33 cellular contexts compared by ENCODE assay signal in the genomic region with DNA sequence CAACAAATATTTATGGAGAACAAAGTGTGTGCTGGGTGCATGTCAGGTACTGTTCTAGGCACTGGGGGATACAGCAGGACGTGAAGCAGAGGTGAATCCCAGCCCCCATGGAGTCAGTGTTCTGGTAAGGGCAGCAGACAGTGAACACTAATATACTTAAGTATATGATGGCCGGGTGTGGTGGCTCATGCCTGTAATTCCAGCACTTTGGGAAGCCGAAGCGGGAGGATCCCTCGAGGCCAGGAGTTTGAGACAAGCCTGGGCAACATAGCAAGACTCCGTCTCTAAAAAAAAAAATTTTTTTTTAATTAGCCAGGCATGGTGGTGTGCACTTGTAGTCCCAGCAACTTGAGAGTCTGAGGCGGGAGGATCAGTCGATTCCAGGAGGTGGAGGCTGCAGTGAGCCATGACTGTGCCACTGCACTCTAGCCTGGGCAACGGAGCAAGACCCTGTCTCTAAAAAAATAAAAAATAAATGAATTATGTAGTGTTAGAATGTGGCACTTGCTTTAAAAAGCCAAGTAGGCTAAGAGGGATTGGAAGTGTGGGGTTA. TPM values are rescaled to one million over a fixed set of nuclear protein-coding genes. Genes with fewer than 3 reads are reported as not detected.
"Had no signal": no experiment of that assay in that cellular context is flagged by ENCODE, and none has a peak within 500 bp of the region (broad histone marks: within the 10 kb centered on the region; RNA-seq: fewer than 3 reads in every experiment).

No MANE protein-coding gene starts in this region.

- H3K4me1 Mint-ChIP-seq: activated naive CD4-positive, alpha-beta T cell treated with anti-CD3 and anti-CD28 coated beads, Interleukin-2, amount 10 ng/mL, durations not matched to agents 7 days and 5 days; activated naive CD8-positive, alpha-beta T cell treated with anti-CD3 and anti-CD28 coated beads, Interleukin-2, amount 50 U/mL, for 24 hours had no signal

- H3K36me3 Mint-ChIP-seq: activated naive CD4-positive, alpha-beta T cell treated with anti-CD3 and anti-CD28 coated beads, Interleukin-2, amount 10 ng/mL, durations not matched to agents 7 days and 5 days; activated naive CD8-positive, alpha-beta T cell; brain had no signal

- H3K9me3 Mint-ChIP-seq: activated CD4-positive, alpha-beta memory T cell treated with anti-CD3 and anti-CD28 coated beads, Interleukin-2, amount 10 ng/mL, durations not matched to agents 7 days and 5 days; activated naive CD4-positive, alpha-beta T cell treated with anti-CD3 and anti-CD28 coated beads, Interleukin-2, amount 10 ng/mL, durations not matched to agents 7 days and 5 days; activated naive CD8-positive, alpha-beta T cell treated with anti-CD3 and anti-CD28 coated beads, Interleukin-2, amount 50 U/mL, for 24 hours; activated T-cell treated with anti-CD3 and anti-CD28 coated beads, Interleukin-2, amount 50 U/mL, for 24 hours; activated T-helper 2 cell treated with anti-CD3 and anti-CD28 coated beads, Interferon-gamma antibody, Interleukin-2, Interleukin-4, amounts not matched to agents 10 μg/mL and 5 μg/mL and 100 μg/mL, durations not matched to agents 14 hours and 24 hours and 36 hours; brain had no signal

- H3K27ac Mint-ChIP-seq: activated CD4-positive, alpha-beta memory T cell treated with anti-CD3 and anti-CD28 coated beads, Interleukin-2, amount 10 ng/mL, durations not matched to agents 7 days and 5 days; activated naive CD4-positive, alpha-beta T cell treated with anti-CD3 and anti-CD28 coated beads, Interleukin-2, amount 10 ng/mL, durations not matched to agents 7 days and 5 days; activated naive CD8-positive, alpha-beta T cell; activated naive CD8-positive, alpha-beta T cell treated with anti-CD3 and anti-CD28 coated beads, Interleukin-2, amount 50 U/mL, for 24 hours; activated T-cell treated with anti-CD3 and anti-CD28 coated beads, Interleukin-2, amount 50 U/mL, for 24 hours; activated T-helper 2 cell treated with anti-CD3 and anti-CD28 coated beads, Interferon-gamma antibody, Interleukin-2, Interleukin-4, amounts not matched to agents 10 μg/mL and 5 μg/mL and 100 μg/mL, durations not matched to agents 14 hours and 24 hours and 36 hours; brain had no signal

- ATAC-seq: activated naive CD8-positive, alpha-beta T cell treated with anti-CD3 and anti-CD28 coated beads, Interleukin-2, amount 50 U/mL, for 24 hours; PC-3; Right ventricle myocardium inferior; SK-N-SH treated with all-trans-retinoic acid at 6 μM for 48 hours had no signal

- DNase-seq: activated CD4-positive, alpha-beta memory T cell treated with anti-CD3 and anti-CD28 coated beads, Interleukin-2, amount 10 ng/mL, durations not matched to agents 7 days and 5 days; activated CD4-positive, alpha-beta T cell treated with anti-CD3 and anti-CD28 coated beads for 1 hour; activated CD4-positive, alpha-beta T cell treated with anti-CD3 and anti-CD28 coated beads for 48 hours; activated CD4-positive, CD25-positive, alpha-beta regulatory T cell; activated naive CD4-positive, alpha-beta T cell treated with anti-CD3 and anti-CD28 coated beads, Interleukin-2, amount 10 ng/mL, durations not matched to agents 7 days and 5 days; activated naive CD8-positive, alpha-beta T cell treated with anti-CD3 and anti-CD28 coated beads, Interleukin-2, amount 50 U/mL, for 24 hours; activated T-cell treated with anti-CD3 and anti-CD28 coated beads, Interleukin-2, amount 50 U/mL, for 24 hours; anterior cingulate cortex; MM.1S; MV-4-11; NCI-H1092; NCI-H1436 treated with DMSO at 0.1 percent for 48 hours; NCI-H187; NCI-H2029 treated with DMSO at 0.1 percent for 48 hours; NCI-H2107; NCI-H2171; NCI-H510A; NCI-H526; NCI-H748 treated with DMSO at 0.1 percent for 48 hours; NK-92 treated with Interleukin-12 subunit alpha and Interleukin-12 subunit beta, amount 100 ng/mL, for 24 hours; PC-3; Peyer's patch; SIG-M5; T-helper 1 cell; T-helper 2 cell; T-helper 9 cell had no signal

- H3K27me3 Mint-ChIP-seq: activated CD4-positive, alpha-beta memory T cell treated with anti-CD3 and anti-CD28 coated beads, Interleukin-2, amount 10 ng/mL, durations not matched to agents 7 days and 5 days had no signal

- H3K4me3 Mint-ChIP-seq: activated CD4-positive, alpha-beta memory T cell treated with anti-CD3 and anti-CD28 coated beads, Interleukin-2, amount 10 ng/mL, durations not matched to agents 7 days and 5 days; activated naive CD4-positive, alpha-beta T cell treated with anti-CD3 and anti-CD28 coated beads, Interleukin-2, amount 10 ng/mL, durations not matched to agents 7 days and 5 days; activated naive CD8-positive, alpha-beta T cell; activated naive CD8-positive, alpha-beta T cell treated with anti-CD3 and anti-CD28 coated beads, Interleukin-2, amount 50 U/mL, for 24 hours; activated T-cell treated with anti-CD3 and anti-CD28 coated beads, Interleukin-2, amount 50 U/mL, for 24 hours; brain had no signal

RNA-seq across cellular contexts. Expression of gene CHST8, which starts 22.6 kb away (rescaled TPM):
- total RNA-seq: activated CD4-positive, alpha-beta memory T cell treated with anti-CD3 and anti-CD28 coated beads, Interleukin-2, amount 10 ng/mL, durations not matched to agents 7 days and 5 days; activated CD8-positive, alpha-beta memory T cell treated with anti-CD3 and anti-CD28 coated beads for 36 hours; activated T-helper 2 cell treated with anti-CD3 and anti-CD28 coated beads, Interferon-gamma antibody, Interleukin-2, Interleukin-4, amounts not matched to agents 10 μg/mL and 5 μg/mL and 100 μg/mL, durations not matched to agents 14 hours and 24 hours and 36 hours; LHCN-M2 had no signal
